In genomic region chr12:116497051-116497529, GRCh38 we compare ENCODE assay signal across 18 cellular contexts.
DNase-seq lines count a peak whose midpoint lies in the region; ATAC-seq, FAIRE-seq and TF ChIP-seq lines count a peak whose summit lies in the region.
"Had no signal": no experiment of that assay in that cellular context is flagged by ENCODE, and none has a peak within 500 bp of the region (broad histone marks: within the 10 kb centered on the region; RNA-seq: fewer than 3 reads in every experiment).

No MANE protein-coding gene starts in this region.

- DNase-seq in HPDE6-E6E7 (ENCODE audit: extremely low spot score) (peak; percentile 50), mammary epithelial cell (peak; percentile 87), mucosa of descending colon (peak in 2 of 3 donors; percentile 16 to 61), GM12891 (ENCODE audit: insufficient read length, low spot score) (no peak), hypothalamus (lab: John Stamatoyannopoulos, UW) (no peak), DMS53 (lab: John Stamatoyannopoulos, UW) (no peak)
- DNase-seq: activated CD4-positive, alpha-beta T cell treated with anti-CD3 and anti-CD28 coated beads for 1 hour; activated naive CD4-positive, alpha-beta T cell treated with anti-CD3 and anti-CD28 coated beads for 36 hours; head of caudate nucleus; mesenchymal stem cell; MM.1S; NCI-H187; right cardiac atrium; T1000 had no signal

- H3K9me3 ChIP-seq in mammary epithelial cell (replicated peaks; ENCODE audit: insufficient read depth, low read length) (no peaks in the 10 kb centered on the region), mucosa of descending colon (no peaks in the 10 kb centered on the region)
- H3K9me3 ChIP-seq: esophagus muscularis mucosa had no signal

- peak overlapping the region; percentile 57 for H3K9ac ChIP-seq in mammary epithelial cell (ENCODE audit: insufficient read depth, low read length)

- no peaks in the 10 kb centered on the region for H3K79me2 ChIP-seq in mammary epithelial cell (ENCODE audit: insufficient read depth, low read length)

- FAIRE-seq in GM12891 (lab: Jason Lieb, UNC): no peak
- FAIRE-seq: astrocyte had no signal

- ATAC-seq in mucosa of descending colon: peak; percentile 88
- ATAC-seq: right cardiac atrium had no signal

- H3K4me2 ChIP-seq in mammary epithelial cell (ENCODE audit: insufficient read depth, low read depth, low read length): peak overlapping the region; percentile 56

- H3K36me3 ChIP-seq in mammary epithelial cell (ENCODE audit: insufficient read depth, low read length) (no peaks in the 10 kb centered on the region), mucosa of descending colon (ENCODE audit: low read depth) (no peaks in the 10 kb centered on the region)
- H3K36me3 ChIP-seq: esophagus muscularis mucosa had no signal

- no TSS peak for BruUV-seq in mammary epithelial cell (replicated peaks; lab: Mats Ljungman, UMichigan)

- dilution Hi-C loops in mammary epithelial cell (cut with HindIII; ENCODE audit: low sequenced_read_pairs): no loop called here

- 2% methylated on average over 6 of the region's 14 CpGs for WGBS in mammary epithelial cell (ENCODE audit: low coverage, missing lambda C conversion rate)

- CTCF ChIA-PET in mammary epithelial cell (lab: Charles Lee; ENCODE audit: low non-redundant PET): no interaction called here

- H3K27me3 ChIP-seq in mammary epithelial cell (ENCODE audit: insufficient read depth, low read length): no peaks in the 10 kb centered on the region
- H3K27me3 ChIP-seq: esophagus muscularis mucosa had no signal

- H3K4me3 ChIP-seq in mammary epithelial cell (replicated peaks in 1 of 3; ENCODE audit: insufficient read depth in 1 of 3, low read depth in 2 of 3, low read length in 3 of 3) (no peak overlapping the region), mucosa of descending colon (no peak overlapping the region), skin epidermis (no peak overlapping the region)
- H3K4me3 ChIP-seq: esophagus muscularis mucosa, SK-N-MC had no signal

- in situ Hi-C loops in mammary epithelial cell (cut with MboI; ENCODE audit: low sequenced_read_pairs in 2 of 2): no loop called here

- peak overlapping the region; percentile 83 for H3K27ac ChIP-seq in mammary epithelial cell (ENCODE audit: insufficient read depth, low read depth, low read length)
- H3K27ac ChIP-seq in skin epidermis: peak overlapping the region in 17 of 21 experiments; percentile 0 to 78 (median 47)
- H3K27ac ChIP-seq: esophagus muscularis mucosa, SK-N-MC had no signal

- no peaks in the 10 kb centered on the region for H4K20me1 ChIP-seq in mammary epithelial cell (ENCODE audit: insufficient read depth, low read length)

- H3K4me1 ChIP-seq in mammary epithelial cell (ENCODE audit: insufficient read depth, low read length) (peaks cover 34% of the 10 kb centered on the region), mucosa of descending colon (ENCODE audit: low read depth) (no peaks in the 10 kb centered on the region)
- H3K4me1 ChIP-seq: esophagus muscularis mucosa had no signal

- TF ChIP-seq CTCF in mammary epithelial cell (conservative IDR thresholded peaks at IDR 0.05 in 1 of 2, IDR thresholded peaks at IDR 0.05 in 1 of 2; ENCODE audit: extremely low read depth in 1 of 2, insufficient read depth in 1 of 2, low read depth in 1 of 2, low read length in 2 of 2): peak in 1 of 2 donors; percentile 19
- no peak for TF ChIP-seq CTCF in mucosa of descending colon (IDR thresholded peaks at IDR 0.05)

- TF ChIP-seq POLR2A in GM12891 (IDR thresholded peaks at IDR 0.05; ENCODE audit: low read depth, low read length): no peak

- intact Hi-C loops in mammary epithelial cell (cut with micrococcal nuclease) (no loop called here), mucosa of descending colon (cut with DNase I, micrococcal nuclease) (no loop called here)

- peak overlapping the region; percentile 84 for H2AFZ ChIP-seq in mammary epithelial cell (ENCODE audit: low read depth, low read length)

TF ChIP-seq in GM12891, 5 proteins besides CTCF, POLR2A, EP300 and RAD21:
- TF ChIP-seq TAF1 (IDR thresholded peaks at IDR 0.05; ENCODE audit: low read depth, low read length) (no peak), POLR2AphosphoS5 (IDR thresholded peaks at IDR 0.05; ENCODE audit: low read depth, low read length) (no peak), PAX5 (IDR thresholded peaks at IDR 0.05; ENCODE audit: insufficient read depth, low read length, severe bottlenecking) (no peak), SPI1 (IDR thresholded peaks at IDR 0.05; ENCODE audit: low read depth, low read length) (no peak), POU2F2 (IDR thresholded peaks at IDR 0.05; ENCODE audit: low read depth, low read length) (no peak)

Comparison
In these comparisons a context has a peak if more than half of its experiments do, and no peak if none do; other contexts are left out.
1. DNase-seq: peak in HPDE6-E6E7 (single experiment), mammary epithelial cell (single experiment) and mucosa of descending colon (2 of 3); none in GM12891 (single experiment), hypothalamus (0 of 51) and DMS53 (single experiment).